10 cellular contexts compared by ENCODE assay signal in the genomic region with DNA sequence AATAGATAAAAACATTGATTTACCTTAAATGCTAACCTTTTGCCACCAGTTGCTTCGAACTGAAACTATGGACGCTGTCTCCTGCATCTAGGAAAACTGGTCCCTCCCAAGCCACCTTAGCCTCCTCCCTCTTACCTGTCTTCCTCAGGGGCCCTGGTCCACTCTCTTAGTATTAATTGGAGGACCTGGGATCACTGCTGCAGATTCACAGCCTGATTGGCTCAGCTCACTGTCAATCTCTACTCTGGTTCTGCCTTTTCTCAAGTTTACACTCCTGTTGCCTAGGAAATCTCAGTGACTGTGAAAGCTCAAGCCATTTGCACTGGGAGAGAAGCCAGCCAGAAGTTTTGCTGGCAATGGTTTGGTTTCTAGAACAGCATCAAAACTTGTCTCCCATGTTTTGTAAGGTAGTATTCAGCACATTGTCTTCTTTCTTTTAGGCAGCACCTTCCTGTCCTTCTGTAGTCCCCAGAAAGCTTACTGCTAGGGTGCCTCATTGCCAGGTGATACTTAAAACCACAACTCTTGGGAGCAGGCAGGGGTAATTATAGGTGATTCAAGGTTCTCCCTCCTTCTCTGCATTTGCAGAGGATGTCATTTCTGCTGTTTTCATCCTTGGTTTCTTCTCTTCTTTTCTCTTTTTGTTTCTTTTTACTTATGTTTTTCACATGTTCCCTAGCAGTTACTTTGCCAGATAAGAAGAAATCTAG. TPM values are rescaled to one million over a fixed set of nuclear protein-coding genes. Genes with fewer than 3 reads are reported as not detected.
DNase-seq lines count a peak whose midpoint lies in the region; ATAC-seq, FAIRE-seq and TF ChIP-seq lines count a peak whose summit lies in the region.
"Had no signal": no experiment of that assay in that cellular context is flagged by ENCODE, and none has a peak within 500 bp of the region (broad histone marks: within the 10 kb centered on the region; RNA-seq: fewer than 3 reads in every experiment).

CAPSL (minus strand) TSS at position 105 of the 710 bp plus-strand sequence. CDS start 17,502 bp downstream, outside the sequence.

- ATAC-seq in HG02884 (IDR thresholded peaks at IDR 0.05; ENCODE audit: unreplicated experiment) (peak; percentile 60), GM19455 (IDR thresholded peaks at IDR 0.05; ENCODE audit: unreplicated experiment) (no peak), HG03469 (IDR thresholded peaks at IDR 0.05; ENCODE audit: unreplicated experiment) (no peak)

- H3K36me3 ChIP-seq in kidney (ENCODE audit: control insufficient read depth in 1 of 2, insufficient read depth in 2 of 2, low read length in 2 of 2) (no peaks in the 10 kb centered on the region), suprapubic skin (no peaks in the 10 kb centered on the region)

- DNase-seq in A172 (ENCODE audit: low spot score) (peak; percentile 55), amygdala (lab: John Stamatoyannopoulos, UW) (peak in 30 of 56 donors; percentile 1 to 63 (median 11)), kidney (no peak), suprapubic skin (ENCODE audit: low spot score in 2 of 2) (no peak)
- no peak for DNase-seq in activated CD4-positive, CD25-positive, alpha-beta regulatory T cell (lab: John Stamatoyannopoulos, UW)
- DNase-seq: CD4-positive, alpha-beta T cell had no signal

- peak; percentile 96 for FAIRE-seq in kidney (lab: Jason Lieb, UNC)

- H3K4me1 ChIP-seq in kidney (ENCODE audit: control insufficient read depth in 1 of 2, insufficient read depth in 1 of 2, low read depth in 1 of 2, low read length in 2 of 2), result no peaks in the 10 kb centered on the region
- H3K4me1 ChIP-seq in suprapubic skin, result no peaks in the 10 kb centered on the region

- no peak for TF ChIP-seq EP300 in suprapubic skin (IDR thresholded peaks at IDR 0.05)

- H3K9me3 ChIP-seq in kidney (ENCODE audit: control insufficient read depth in 1 of 2, low read length in 2 of 2) (no peaks in the 10 kb centered on the region), suprapubic skin (no peaks in the 10 kb centered on the region)

- no peak for TF ChIP-seq POLR2A in suprapubic skin (IDR thresholded peaks at IDR 0.05)

- no peak for TF ChIP-seq CTCF in kidney (IDR thresholded peaks at IDR 0.05; ENCODE audit: borderline replicate concordance, extremely low read depth, insufficient read depth)
- TF ChIP-seq CTCF in suprapubic skin (IDR thresholded peaks at IDR 0.05), result no peak

- intact Hi-C loops in kidney (cut with DNase I), result no loop called here

- 35% methylated on average over 2 of the region's 2 CpGs for WGBS in suprapubic skin

- H3K4me3 ChIP-seq in kidney (ENCODE audit: low read length in 2 of 2) (peak within 1 kb of the TSS; percentile 14 to 42), suprapubic skin (no peak within 1 kb of the TSS)

- H3K27ac ChIP-seq in kidney (ENCODE audit: low read depth in 2 of 2, low read length in 2 of 2) (no peak within 1 kb of the TSS), suprapubic skin (no peak within 1 kb of the TSS)

- H3K27me3 ChIP-seq in suprapubic skin, result no peaks in the 10 kb centered on the region

- H3K9ac ChIP-seq in kidney (ENCODE audit: low read length in 2 of 2), result no peak within 1 kb of the TSS

RNA-seq across cellular contexts. Expression of gene CAPSL, which starts in this region (rescaled TPM):
- total RNA-seq in A172 (2014; rRNA removed; shearing (Covaris generic)), result 3.4 and 5.1 TPM in 2 replicates
- total RNA-seq in kidney (1.9 TPM), suprapubic skin (not detected)
- polyA plus RNA-seq in kidney (ENCODE audit: insufficient read depth, low read depth, low replicate concordance), result 4.3 TPM
- total RNA-seq: CD4-positive, alpha-beta T cell; dermis microvascular lymphatic vessel endothelial cell had no signal

Comparison
In these comparisons a context has a peak if more than half of its experiments do, and no peak if none do; other contexts are left out.
1. DNase-seq: peak in A172 (single experiment) and amygdala (30 of 56); none in kidney (single experiment), activated CD4-positive, CD25-positive, alpha-beta regulatory T cell (0 of 4) and suprapubic skin (0 of 2).